ENCODE assay signal across 8 cellular contexts in genomic region chr16:12271006-12271405, GRCh38.
DNase-seq lines count a peak whose midpoint lies in the region; ATAC-seq, FAIRE-seq and TF ChIP-seq lines count a peak whose summit lies in the region.

No MANE protein-coding gene starts in this region.

- ATAC-seq in HG02798 (IDR thresholded peaks at IDR 0.05; ENCODE audit: poor library complexity, unreplicated experiment) (no peak), GM21825 (IDR thresholded peaks at IDR 0.05; ENCODE audit: unreplicated experiment) (no peak)

- FAIRE-seq in small intestine (lab: Jason Lieb, UNC) = no peak

- no peak overlapping the region for H3K4me3 ChIP-seq in small intestine (ENCODE audit: low read depth in 1 of 2, low read length in 2 of 2)

- DNase-seq in NCI-H524 (lab: John Stamatoyannopoulos, UW) (peak; percentile 26 to 67), NCI-H524 treated with DMSO at 0.1 percent for 48 hours (lab: John Stamatoyannopoulos, UW) (no peak), NOMO-1 treated with dmso at 0.1 percent for 144 hours (lab: John Stamatoyannopoulos, UW; ENCODE audit: unreplicated experiment) (peak; percentile 13), foreskin melanocyte (peak; percentile 4), small intestine (peak; percentile 31), GM13977 (ENCODE audit: low spot score) (no peak)

- TF ChIP-seq CTCF in GM13977 (IDR thresholded peaks at IDR 0.05; ENCODE audit: extremely low read depth, insufficient read depth, missing control alignments) = no peak

- in situ Hi-C loops in GM13977 (cut with MboI; ENCODE audit: low pct_unique_long_range_greater_than_20kb, low sequenced_read_pairs, unreplicated experiment) = no loop called here

- H3K36me3 ChIP-seq in small intestine (ENCODE audit: control insufficient read depth in 2 of 2, insufficient read depth in 2 of 2, low read length in 2 of 2) = no peaks in the 10 kb centered on the region

- no peaks in the 10 kb centered on the region for H3K9me3 ChIP-seq in small intestine (ENCODE audit: control insufficient read depth, low read depth)

- H3K27ac ChIP-seq in small intestine (ENCODE audit: low read depth in 1 of 2, low read length in 1 of 2) = no peak overlapping the region

- no peaks in the 10 kb centered on the region for H3K27me3 ChIP-seq in small intestine (ENCODE audit: control insufficient read depth in 2 of 2, insufficient read depth in 2 of 2, low read length in 2 of 2)

- 61 to 63% (median 63%) methylated on average over 6 of the region's 6 CpGs for WGBS in small intestine, 3 donors

- H3K4me1 ChIP-seq in small intestine (ENCODE audit: control insufficient read depth in 2 of 2, insufficient read depth in 1 of 2, low read depth in 1 of 2, low read length in 1 of 2) = no peaks in the 10 kb centered on the region

Comparison
In these comparisons a context has a peak if more than half of its experiments do, and no peak if none do; other contexts are left out.
1. DNase-seq: peak in NCI-H524 (2 of 2), NOMO-1 treated with dmso at 0.1 percent for 144 hours (single experiment), foreskin melanocyte (single experiment) and small intestine (single experiment); none in NCI-H524 treated with DMSO at 0.1 percent for 48 hours (single experiment) and GM13977 (single experiment).